Comparison of ENCODE assay signal across 13 cellular contexts in the genomic region with DNA sequence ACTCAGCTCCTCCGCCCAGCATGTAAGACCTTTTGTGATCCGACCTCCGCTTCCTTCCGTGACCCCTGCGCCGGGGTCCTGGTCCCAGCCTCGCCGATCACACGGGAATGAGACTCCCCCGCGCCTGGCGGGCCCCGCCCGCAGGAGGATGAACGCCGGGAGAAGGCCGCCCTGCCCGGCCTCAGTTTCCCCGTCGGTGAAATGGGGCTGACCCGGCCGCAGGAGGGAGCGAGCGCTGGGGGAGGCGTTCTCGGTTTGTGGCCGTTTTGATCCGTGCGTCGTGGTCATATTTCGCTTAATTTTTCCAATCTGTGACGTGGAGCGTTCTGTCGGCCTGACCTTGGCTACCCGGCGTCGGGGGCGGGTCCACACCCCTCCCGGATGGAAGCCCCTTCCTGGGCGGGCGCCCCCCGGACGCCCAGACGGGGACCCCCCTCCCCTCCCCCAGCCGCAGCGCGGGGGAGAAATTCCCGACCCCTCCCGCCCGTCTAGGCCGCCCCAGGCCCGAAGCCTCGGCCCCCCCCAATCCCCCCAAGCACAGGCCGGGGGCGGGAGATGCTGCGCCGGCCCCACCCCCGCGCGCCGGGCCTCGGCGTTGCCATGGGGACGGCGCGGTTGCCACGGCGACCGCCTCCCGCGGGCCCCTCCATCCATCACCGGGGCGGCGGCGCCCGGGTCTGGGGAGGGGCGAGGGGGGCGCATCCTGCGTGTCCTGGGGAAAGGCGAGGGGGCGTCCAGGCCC. TPM values are rescaled to one million over a fixed set of nuclear protein-coding genes. Genes with fewer than 3 reads are reported as not detected.
DNase-seq lines count a peak whose midpoint lies in the region; ATAC-seq and TF ChIP-seq lines count a peak whose summit lies in the region.
"Had no signal": no experiment of that assay in that cellular context is flagged by ENCODE, and none has a peak within 500 bp of the region (broad histone marks: within the 10 kb centered on the region; RNA-seq: fewer than 3 reads in every experiment).

No MANE protein-coding gene starts in this region.

- intact Hi-C loops in testis (cut with DNase I; ENCODE audit: low total_unique reads), result no loop called here

- no peaks in the 10 kb centered on the region for H3K9me3 ChIP-seq in testis
- H3K9me3 ChIP-seq: upper lobe of left lung had no signal

- ATAC-seq in activated naive CD8-positive, alpha-beta T cell treated with anti-CD3 and anti-CD28 coated beads, Interleukin-2, amount 50 U/mL, for 24 hours, result no peak
- no peak for ATAC-seq in HG03521 (IDR thresholded peaks at IDR 0.05; ENCODE audit: unreplicated experiment)

- no peak for TF ChIP-seq POLR2A in testis (IDR thresholded peaks at IDR 0.05)

- H3K27me3 ChIP-seq in testis, result no peaks in the 10 kb centered on the region

- CTCF ChIA-PET in RWPE1 (lab: Yijun Ruan, JAX), result no interaction called here

- H3K27ac Mint-ChIP-seq in activated naive CD8-positive, alpha-beta T cell treated with anti-CD3 and anti-CD28 coated beads for 36 hours, result no peak overlapping the region
- no peak overlapping the region for H3K27ac Mint-ChIP-seq in activated naive CD8-positive, alpha-beta T cell treated with anti-CD3 and anti-CD28 coated beads, Interleukin-2, amount 50 U/mL, for 24 hours

- peaks cover 44% of the 10 kb centered on the region for H3K27me3 Mint-ChIP-seq in activated naive CD8-positive, alpha-beta T cell treated with anti-CD3 and anti-CD28 coated beads for 36 hours
- H3K27me3 Mint-ChIP-seq in activated naive CD8-positive, alpha-beta T cell treated with anti-CD3 and anti-CD28 coated beads, Interleukin-2, amount 50 U/mL, for 24 hours, result peaks cover 15% of the 10 kb centered on the region

- H3K9me3 Mint-ChIP-seq in activated naive CD8-positive, alpha-beta T cell treated with anti-CD3 and anti-CD28 coated beads for 36 hours, result peaks cover 6% of the 10 kb centered on the region
- no peaks in the 10 kb centered on the region for H3K9me3 Mint-ChIP-seq in activated naive CD8-positive, alpha-beta T cell treated with anti-CD3 and anti-CD28 coated beads, Interleukin-2, amount 50 U/mL, for 24 hours

- H3K4me1 ChIP-seq in testis, result peaks cover 32% of the 10 kb centered on the region

- H3K4me3 ChIP-seq in testis, result peak overlapping the region; percentile 6 to 29
- H3K4me3 ChIP-seq: upper lobe of left lung had no signal

- POLR2A ChIA-PET in RWPE1 (lab: Yijun Ruan, JAX; ENCODE audit: low non-redundant PET), result no interaction called here

- H3K4me3 Mint-ChIP-seq in activated naive CD8-positive, alpha-beta T cell treated with anti-CD3 and anti-CD28 coated beads for 36 hours, result no peak overlapping the region
- H3K4me3 Mint-ChIP-seq in activated naive CD8-positive, alpha-beta T cell treated with anti-CD3 and anti-CD28 coated beads, Interleukin-2, amount 50 U/mL, for 24 hours, result no peak overlapping the region

- DNase-seq in activated naive CD8-positive, alpha-beta T cell treated with anti-CD3 and anti-CD28 coated beads for 36 hours, result peak; percentile 47
- no peak for DNase-seq in activated naive CD8-positive, alpha-beta T cell treated with anti-CD3 and anti-CD28 coated beads, Interleukin-2, amount 50 U/mL, for 24 hours
- DNase-seq in medulla oblongata (ENCODE audit: extremely low spot score), result peak; percentile 64
- DNase-seq in testis, result peak; percentile 60
- no peak for DNase-seq in RWPE1 (ENCODE audit: low spot score)
- no peak for DNase-seq in SHP77 (lab: John Stamatoyannopoulos, UW)
- DNase-seq: effector memory CD4-positive, alpha-beta T cell; mesendoderm had no signal

- H3K36me3 Mint-ChIP-seq in activated naive CD8-positive, alpha-beta T cell treated with anti-CD3 and anti-CD28 coated beads for 36 hours, result peaks cover 3% of the 10 kb centered on the region
- H3K36me3 Mint-ChIP-seq in activated naive CD8-positive, alpha-beta T cell treated with anti-CD3 and anti-CD28 coated beads, Interleukin-2, amount 50 U/mL, for 24 hours (ENCODE audit: low read depth), result no peaks in the 10 kb centered on the region

- H3K36me3 ChIP-seq in testis (ENCODE audit: low read depth, missing control alignments), result no peaks in the 10 kb centered on the region
- H3K36me3 ChIP-seq: upper lobe of left lung had no signal

- 4 to 12% methylated on average over 18 to 47 of the region's 81 CpGs for WGBS in testis, 2 donors

- no peaks in the 10 kb centered on the region for H3K4me1 Mint-ChIP-seq in activated naive CD8-positive, alpha-beta T cell treated with anti-CD3 and anti-CD28 coated beads for 36 hours
- no peaks in the 10 kb centered on the region for H3K4me1 Mint-ChIP-seq in activated naive CD8-positive, alpha-beta T cell treated with anti-CD3 and anti-CD28 coated beads, Interleukin-2, amount 50 U/mL, for 24 hours

- H3K27ac ChIP-seq in cingulate gyrus (ENCODE audit: low read depth, low read length) (peak overlapping the region; percentile 65), testis (peak overlapping the region; percentile 74 to 80), RWPE1 (no peak overlapping the region)

- no peak for TF ChIP-seq CTCF in testis (IDR thresholded peaks at IDR 0.05)
- TF ChIP-seq CTCF in RWPE1 (conservative IDR thresholded peaks at IDR 0.05; ENCODE audit: low read depth), result no peak

RNA-seq across cellular contexts. Expression of gene PALM, which starts 11.1 kb away (rescaled TPM):
- total RNA-seq in activated naive CD8-positive, alpha-beta T cell treated with anti-CD3 and anti-CD28 coated beads for 36 hours, result not detected
- total RNA-seq in testis, result 10 to 100 TPM; 35.5 to 47.8 TPM
- 46.4 TPM for polyA plus RNA-seq in testis (ENCODE audit: insufficient read depth, low read depth, low replicate concordance)

RNA-seq across cellular contexts. Expression of gene PRSS57, which starts 24.6 kb away (rescaled TPM):
- total RNA-seq in activated naive CD8-positive, alpha-beta T cell treated with anti-CD3 and anti-CD28 coated beads for 36 hours, result not detected
- not detected for total RNA-seq in testis
- not detected for polyA plus RNA-seq in testis (ENCODE audit: insufficient read depth, low read depth, low replicate concordance)
- total RNA-seq: A673, M059J had no signal

RNA-seq across cellular contexts. Expression of gene MISP, which starts 31.1 kb away (rescaled TPM):
- under 1 TPM in 1 of 2 experiments, not detected in 1; 0.10 TPM for total RNA-seq in activated naive CD8-positive, alpha-beta T cell treated with anti-CD3 and anti-CD28 coated beads for 36 hours
- total RNA-seq in testis, result 1 to 10 TPM; 1.1 to 3.1 TPM
- 1.1 TPM for polyA plus RNA-seq in testis (ENCODE audit: insufficient read depth, low read depth, low replicate concordance)

RNA-seq across cellular contexts. Expression of gene FSTL3, which starts 43.6 kb away (rescaled TPM):
- total RNA-seq in activated naive CD8-positive, alpha-beta T cell treated with anti-CD3 and anti-CD28 coated beads for 36 hours, result 1 to 10 TPM; 6.2 to 6.5 TPM
- total RNA-seq in testis, result 100 to 1,000 TPM; 343 to 397 TPM
- 98.6 TPM for polyA plus RNA-seq in testis (ENCODE audit: insufficient read depth, low read depth, low replicate concordance)

RNA-seq across cellular contexts. Expression of gene RNF126, which starts 56.8 kb away (rescaled TPM):
- 100 to 1,000 TPM; 106 to 108 TPM for total RNA-seq in activated naive CD8-positive, alpha-beta T cell treated with anti-CD3 and anti-CD28 coated beads for 36 hours
- total RNA-seq in testis, result 100 to 1,000 TPM; 148 to 158 TPM
- polyA plus RNA-seq in testis (ENCODE audit: insufficient read depth, low read depth, low replicate concordance), result 107 TPM

Comparison
In these comparisons a context has a peak if more than half of its experiments do, and no peak if none do; other contexts are left out.
1. DNase-seq: peak in activated naive CD8-positive, alpha-beta T cell treated with anti-CD3 and anti-CD28 coated beads for 36 hours (single experiment), medulla oblongata (single experiment) and testis (single experiment); none in activated naive CD8-positive, alpha-beta T cell treated with anti-CD3 and anti-CD28 coated beads, Interleukin-2, amount 50 U/mL, for 24 hours (single experiment), RWPE1 (single experiment) and SHP77 (0 of 2).
2. RNA of gene PALM, which starts 11.1 kb away (total RNA-seq): 35.5 to 47.8 TPM in testis; not detected in activated naive CD8-positive, alpha-beta T cell treated with anti-CD3 and anti-CD28 coated beads for 36 hours; every median in the first group is over 10 times any median in the second.